Comparison of ENCODE assay signal across 8 cellular contexts in genomic region chr15:84034831-84035753, GRCh38.
DNase-seq lines count a peak whose midpoint lies in the region; ATAC-seq and TF ChIP-seq lines count a peak whose summit lies in the region.

No MANE protein-coding gene starts in this region.

- H3K4me1 ChIP-seq in heart left ventricle: no peaks in the 10 kb centered on the region
- peaks cover 0 to 4% (median 0%) of the 10 kb centered on the region in 4 donors for H3K4me1 ChIP-seq in tibial artery

- H3K27ac ChIP-seq in heart left ventricle (no peak overlapping the region), tibial artery (no peak overlapping the region)

- TF ChIP-seq CTCF in BJ (IDR thresholded peaks at IDR 0.05; ENCODE audit: insufficient read depth, low read depth, low read length): peak; percentile 31; the same call in 1 of the 2 replicates
- TF ChIP-seq CTCF in heart left ventricle (IDR thresholded peaks at IDR 0.05): peak; percentile 18 to 57 (median 46)
- TF ChIP-seq CTCF in tibial artery (IDR thresholded peaks at IDR 0.05): peak; percentile 37 to 47

- H3K36me3 Mint-ChIP-seq in activated T-cell treated with anti-CD3 and anti-CD28 coated beads, Interleukin-2, amount 50 U/mL, for 72 hours (ENCODE audit: insufficient read depth in 2 of 2): no peaks in the 10 kb centered on the region

- TF ChIP-seq POLR2A in heart left ventricle (IDR thresholded peaks at IDR 0.05): no peak

- H3K27ac Mint-ChIP-seq in activated T-cell treated with anti-CD3 and anti-CD28 coated beads, Interleukin-2, amount 50 U/mL, for 72 hours: no peak overlapping the region

- CTCF ChIA-PET in BJ (lab: Yijun Ruan, JAX) (interaction anchor here (0.6 to 1.9 kb wide), 6 partner anchors 25 to 592 kb away, joined by 3 to 8 read pairs (median 4); no protein-coding TSS in a partner anchor), HEK293T (lab: Yijun Ruan, JAX) (interaction anchor here (0.6 to 1.6 kb wide), 11 partner anchors 9 to 589 kb away, joined by 3 to 9 read pairs (median 3); no protein-coding TSS in a partner anchor)

- H3K27me3 ChIP-seq in BJ (ENCODE audit: control insufficient read depth, insufficient read depth, low read length) (no peaks in the 10 kb centered on the region), heart left ventricle (no peaks in the 10 kb centered on the region), tibial artery (no peaks in the 10 kb centered on the region)

- H3K36me3 ChIP-seq in BJ (ENCODE audit: control insufficient read depth, insufficient read depth, low read length): no peaks in the 10 kb centered on the region
- H3K36me3 ChIP-seq in heart left ventricle: peaks cover 0 to 36% (median 0%) of the 10 kb centered on the region in 9 donors
- H3K36me3 ChIP-seq in tibial artery: peaks cover 8 to 33% (median 16%) of the 10 kb centered on the region in 3 donors

- ATAC-seq in SK-N-SH treated with all-trans-retinoic acid at 6 μM for 48 hours (peak; percentile 91), heart left ventricle (peak; percentile 55 to 67 (median 62)), GM21576 (IDR thresholded peaks at IDR 0.05; ENCODE audit: unreplicated experiment) (no peak), HG03097 (IDR thresholded peaks at IDR 0.05; ENCODE audit: low FRiP score, unreplicated experiment) (no peak)
- no peak for ATAC-seq in activated T-cell treated with anti-CD3 and anti-CD28 coated beads, Interleukin-2, amount 50 U/mL, for 72 hours (replicated peaks in 1 of 2)

- 27 to 34% (median 31%) methylated on average over 3 of the region's 3 CpGs for WGBS in heart left ventricle, 4 donors

- no peaks in the 10 kb centered on the region for H3K27me3 Mint-ChIP-seq in activated T-cell treated with anti-CD3 and anti-CD28 coated beads, Interleukin-2, amount 50 U/mL, for 72 hours (ENCODE audit: low read depth)

- peaks cover 0 to under 1% (median 0%) of the 10 kb centered on the region in 12 donors for H3K9me3 ChIP-seq in heart left ventricle
- H3K9me3 ChIP-seq in tibial artery: no peaks in the 10 kb centered on the region

- no peaks in the 10 kb centered on the region for H3K9me3 Mint-ChIP-seq in activated T-cell treated with anti-CD3 and anti-CD28 coated beads, Interleukin-2, amount 50 U/mL, for 72 hours

- POLR2A ChIA-PET in BJ (lab: Charles Lee) (no interaction called here), HEK293T (lab: Yijun Ruan, JAX) (no interaction called here)

- H3K4me3 ChIP-seq in BJ (ENCODE audit: low read depth, low read length) (no peak overlapping the region), heart left ventricle (no peak overlapping the region), tibial artery (no peak overlapping the region)

- no peak overlapping the region for H3K4me3 Mint-ChIP-seq in activated T-cell treated with anti-CD3 and anti-CD28 coated beads, Interleukin-2, amount 50 U/mL, for 72 hours

- intact Hi-C loops in heart left ventricle (cut with DNase I): loop anchor here in 9 of 10 donors (5.0 to 10.0 kb wide), 10 partner anchors 298 to 790 kb away; partner anchors contain the start of gene ADAMTSL3 (in 1 of the 9)
- intact Hi-C loops in tibial artery (cut with DNase I; ENCODE audit: low total_unique reads): loop anchor here (10.0 kb wide), 1 partner anchor 460 kb away; no protein-coding TSS in a partner anchor

- no peaks in the 10 kb centered on the region for H3K4me1 Mint-ChIP-seq in activated T-cell treated with anti-CD3 and anti-CD28 coated beads, Interleukin-2, amount 50 U/mL, for 72 hours (ENCODE audit: low read depth)

- DNase-seq in BJ (ENCODE audit: low read depth) (no peak), HEK293T (ENCODE audit: extremely low spot score) (peak; percentile 64), heart left ventricle (no peak), tibial artery (no peak)
- DNase-seq in activated T-cell treated with anti-CD3 and anti-CD28 coated beads, Interleukin-2, amount 50 U/mL, for 72 hours: no peak

TF ChIP-seq in HEK293T, 16 proteins besides CTCF, POLR2A, EP300 and RAD21:
- TF ChIP-seq BHLHE40 (IDR thresholded peaks at IDR 0.05; ENCODE audit: borderline replicate concordance) (no peak), FOXK2 (IDR thresholded peaks at IDR 0.05) (no peak), FOXM1 (IDR thresholded peaks at IDR 0.05; ENCODE audit: borderline replicate concordance) (no peak), L3MBTL2 (conservative IDR thresholded peaks at IDR 0.05) (no peak), SUZ12 (IDR thresholded peaks at IDR 0.05) (no peak), FOXA1 (IDR thresholded peaks at IDR 0.05) (no peak), CTBP1 (IDR thresholded peaks at IDR 0.05; ENCODE audit: borderline replicate concordance) (no peak), LEF1 (IDR thresholded peaks at IDR 0.05; ENCODE audit: borderline replicate concordance) (no peak), ZNF384 (IDR thresholded peaks at IDR 0.05) (no peak)
TF ChIP-seq in HEK293T: peak in this region for 0.

TF ChIP-seq in SK-N-SH treated with all-trans-retinoic acid at 6 μM for 48 hours, 23 proteins besides CTCF, POLR2A, EP300 and RAD21:
- TF ChIP-seq ZC3H10 (CRISPR knock-in tag; IDR thresholded peaks at IDR 0.05): no peak
- TF ChIP-seq ARNTL (CRISPR knock-in tag; IDR thresholded peaks at IDR 0.05; ENCODE audit: borderline replicate concordance, low read depth): no peak
- no peak for TF ChIP-seq ESRRG (CRISPR knock-in tag; IDR thresholded peaks at IDR 0.05)
- no peak for TF ChIP-seq CSDC2 (CRISPR knock-in tag; IDR thresholded peaks at IDR 0.05)
- no peak for TF ChIP-seq ISL1 (CRISPR knock-in tag; IDR thresholded peaks at IDR 0.05)
- no peak for TF ChIP-seq SNAI2 (CRISPR knock-in tag; IDR thresholded peaks at IDR 0.05)
- TF ChIP-seq, protein P1, sequence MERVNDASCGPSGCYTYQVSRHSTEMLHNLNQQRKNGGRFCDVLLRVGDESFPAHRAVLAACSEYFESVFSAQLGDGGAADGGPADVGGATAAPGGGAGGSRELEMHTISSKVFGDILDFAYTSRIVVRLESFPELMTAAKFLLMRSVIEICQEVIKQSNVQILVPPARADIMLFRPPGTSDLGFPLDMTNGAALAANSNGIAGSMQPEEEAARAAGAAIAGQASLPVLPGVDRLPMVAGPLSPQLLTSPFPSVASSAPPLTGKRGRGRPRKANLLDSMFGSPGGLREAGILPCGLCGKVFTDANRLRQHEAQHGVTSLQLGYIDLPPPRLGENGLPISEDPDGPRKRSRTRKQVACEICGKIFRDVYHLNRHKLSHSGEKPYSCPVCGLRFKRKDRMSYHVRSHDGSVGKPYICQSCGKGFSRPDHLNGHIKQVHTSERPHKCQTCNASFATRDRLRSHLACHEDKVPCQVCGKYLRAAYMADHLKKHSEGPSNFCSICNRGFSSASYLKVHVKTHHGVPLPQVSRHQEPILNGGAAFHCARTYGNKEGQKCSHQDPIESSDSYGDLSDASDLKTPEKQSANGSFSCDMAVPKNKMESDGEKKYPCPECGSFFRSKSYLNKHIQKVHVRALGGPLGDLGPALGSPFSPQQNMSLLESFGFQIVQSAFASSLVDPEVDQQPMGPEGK (CRISPR knock-in tag; IDR thresholded peaks at IDR 0.05; ENCODE audit: borderline replicate concordance): no peak

Comparison
In these comparisons a context has a peak if more than half of its experiments do, and no peak if none do; other contexts are left out.
1. ATAC-seq: peak in SK-N-SH treated with all-trans-retinoic acid at 6 μM for 48 hours (single experiment) and heart left ventricle (4 of 4); none in activated T-cell treated with anti-CD3 and anti-CD28 coated beads, Interleukin-2, amount 50 U/mL, for 72 hours (0 of 2), GM21576 (single experiment) and HG03097 (single experiment).
2. Peak in every context shown above with its lines, with median percentiles within 50 percentile points of each other: CTCF ChIP-seq.